Comparison of ENCODE assay signal across 1 cellular context in the genomic region with DNA sequence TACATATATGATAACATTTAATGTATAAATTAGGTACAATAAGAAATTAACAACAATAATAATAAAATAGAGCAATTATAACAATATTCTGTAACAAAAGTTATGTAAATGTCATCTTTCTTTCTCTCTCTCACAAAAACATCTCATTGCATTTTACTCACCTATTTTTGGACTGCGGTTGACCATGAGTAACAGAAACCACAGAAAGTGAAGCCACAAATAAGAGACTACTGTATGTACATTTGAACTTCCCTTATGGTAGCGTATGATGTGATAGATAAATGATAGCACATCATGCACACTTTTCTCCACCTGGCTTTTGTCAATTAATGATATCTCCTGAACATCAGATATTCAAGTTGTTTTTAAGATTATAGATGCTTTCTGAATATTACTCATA.
TF ChIP-seq lines count a peak whose summit lies in the region.

No MANE protein-coding gene starts in this region.

TF ChIP-seq in GM12878, 131 proteins besides CTCF, POLR2A, EP300 and RAD21 (continued from another document):
- TF ChIP-seq, protein P1, sequence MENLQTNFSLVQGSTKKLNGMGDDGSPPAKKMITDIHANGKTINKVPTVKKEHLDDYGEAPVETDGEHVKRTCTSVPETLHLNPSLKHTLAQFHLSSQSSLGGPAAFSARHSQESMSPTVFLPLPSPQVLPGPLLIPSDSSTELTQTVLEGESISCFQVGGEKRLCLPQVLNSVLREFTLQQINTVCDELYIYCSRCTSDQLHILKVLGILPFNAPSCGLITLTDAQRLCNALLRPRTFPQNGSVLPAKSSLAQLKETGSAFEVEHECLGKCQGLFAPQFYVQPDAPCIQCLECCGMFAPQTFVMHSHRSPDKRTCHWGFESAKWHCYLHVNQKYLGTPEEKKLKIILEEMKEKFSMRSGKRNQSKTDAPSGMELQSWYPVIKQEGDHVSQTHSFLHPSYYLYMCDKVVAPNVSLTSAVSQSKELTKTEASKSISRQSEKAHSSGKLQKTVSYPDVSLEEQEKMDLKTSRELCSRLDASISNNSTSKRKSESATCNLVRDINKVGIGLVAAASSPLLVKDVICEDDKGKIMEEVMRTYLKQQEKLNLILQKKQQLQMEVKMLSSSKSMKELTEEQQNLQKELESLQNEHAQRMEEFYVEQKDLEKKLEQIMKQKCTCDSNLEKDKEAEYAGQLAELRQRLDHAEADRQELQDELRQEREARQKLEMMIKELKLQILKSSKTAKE (IDR thresholded peaks at IDR 0.05; ENCODE audit: low read depth, poor library complexity, severe bottlenecking), result no peak
- TF ChIP-seq CBX3 (IDR thresholded peaks at IDR 0.05; ENCODE audit: borderline replicate concordance, low read depth), result no peak
- no peak for TF ChIP-seq SPI1 (IDR thresholded peaks at IDR 0.05; ENCODE audit: borderline replicate concordance, insufficient read depth, low read depth, low read length)
